ENCODE assay signal across 8 cellular contexts in genomic region chr5:115841382-115842088, GRCh38. TPM values are rescaled to one million over a fixed set of nuclear protein-coding genes. Genes with fewer than 3 reads are reported as not detected.
DNase-seq lines count a peak whose midpoint lies in the region; ATAC-seq and TF ChIP-seq lines count a peak whose summit lies in the region.

TSS of gene AP3S1 (plus strand) at chr5:115841935. CDS start at chr5:115842038, 103 bp downstream.
TSS of gene ATG12 (minus strand) at chr5:115841565. CDS start at chr5:115841552, 13 bp downstream.

- H3K27ac ChIP-seq in AG04450 (ENCODE audit: low read depth, low read length) (peak within 1 kb of the TSS; percentile 89), VCaP (peak within 1 kb of the TSS; percentile 88), iPS-18a (ENCODE audit: low read length) (peak within 1 kb of the TSS; percentile 91)

- H3K9me3 ChIP-seq in AG04450 (ENCODE audit: control insufficient read depth, insufficient read depth, low read length) (no peaks in the 10 kb centered on the region), iPS-18a (ENCODE audit: control insufficient read depth, low read depth, low read length) (no peaks in the 10 kb centered on the region), skeletal muscle satellite cell (replicated peaks; ENCODE audit: low read length) (no peaks in the 10 kb centered on the region)

- in situ Hi-C loops in T47D (cut with HindIII; ENCODE audit: low pct_unique_long_range_greater_than_20kb, low sequenced_read_pairs): no loop called here

- TF ChIP-seq CTCF in AG04450 (IDR thresholded peaks at IDR 0.05; ENCODE audit: low read depth, low read length) (no peak), VCaP (conservative IDR thresholded peaks at IDR 0.05) (no peak)

- peak; percentile 85 for ATAC-seq in GM18907 (IDR thresholded peaks at IDR 0.05; ENCODE audit: unreplicated experiment)
- ATAC-seq in HG03139 (IDR thresholded peaks at IDR 0.05; ENCODE audit: unreplicated experiment): peak; percentile 73

- H3K4me3 ChIP-seq in AG04450 (ENCODE audit: low read depth, low read length): peak within 1 kb of the TSS; percentile 91
- H3K4me3 ChIP-seq in iPS-18a (ENCODE audit: low read length): peak within 1 kb of the TSS; percentile 96
- peak within 1 kb of the TSS; percentile 74 for H3K4me3 ChIP-seq in skeletal muscle satellite cell (ENCODE audit: low read length)

- H3K27me3 ChIP-seq in AG04450 (ENCODE audit: control insufficient read depth, insufficient read depth, low read length) (no peaks in the 10 kb centered on the region), iPS-18a (ENCODE audit: control insufficient read depth, insufficient read depth, low read length) (peaks cover 13% of the 10 kb centered on the region), skeletal muscle satellite cell (ENCODE audit: control insufficient read depth, insufficient read depth, low read length) (no peaks in the 10 kb centered on the region)

- H3K9ac ChIP-seq in iPS-18a (ENCODE audit: low read length) (peak within 1 kb of the TSS; percentile 95), skeletal muscle satellite cell (ENCODE audit: low read depth, low read length) (peak within 1 kb of the TSS; percentile 84)

- DNase-seq in AG04450 (ENCODE audit: low read depth, low spot score) (peak; percentile 66), NCI-H2196 treated with DMSO at 0.1 percent for 48 hours (lab: John Stamatoyannopoulos, UW; ENCODE audit: unreplicated experiment) (peak; percentile 92), T47D (ENCODE audit: low read depth in 1 of 2, low spot score in 1 of 2) (peak; percentile 65 to 94)

- CTCF ChIA-PET in AG04450 (lab: Charles Lee): interaction anchor here (0.8 to 2.0 kb wide), 4 partner anchors 10 to 227 kb away, joined by 4 to 12 read pairs (median 7); no protein-coding TSS in a partner anchor

- POLR2A ChIA-PET in AG04450 (lab: Yijun Ruan, JAX): no interaction called here

- peak within 1 kb of the TSS; percentile 83 for H3K4me2 ChIP-seq in skeletal muscle satellite cell (ENCODE audit: low read length)

- H3K36me3 ChIP-seq in iPS-18a (ENCODE audit: control insufficient read depth, low read depth, low read length) (peaks cover 15% of the 10 kb centered on the region), skeletal muscle satellite cell (ENCODE audit: insufficient read depth, low read length) (peaks cover 11% of the 10 kb centered on the region)

- H3K4me1 ChIP-seq in iPS-18a (ENCODE audit: control insufficient read depth, low read depth, low read length) (peaks cover 7% of the 10 kb centered on the region), skeletal muscle satellite cell (ENCODE audit: control insufficient read depth, insufficient read depth, low read length) (peaks cover 22% of the 10 kb centered on the region)

RNA-seq across cellular contexts. Expression of gene AP3S1, which starts in this region (rescaled TPM):
- polyA plus RNA-seq in AG04450 (2011; rRNA removed): 109 and 171 TPM in 2 replicates
- polyA minus RNA-seq in AG04450 (2011; rRNA and poly(A)+ RNA removed): 13.6 and 33.1 TPM in 2 replicates
- total RNA-seq in skeletal muscle satellite cell (2012; rRNA removed): 174 and 190 TPM in 2 replicates

RNA-seq across cellular contexts. Expression of gene ATG12, which starts in this region (rescaled TPM):
- 112 and 154 TPM in 2 replicates for polyA plus RNA-seq in AG04450 (2011; rRNA removed)
- polyA minus RNA-seq in AG04450 (2011; rRNA and poly(A)+ RNA removed): 23.0 and 52.6 TPM in 2 replicates
- total RNA-seq in skeletal muscle satellite cell (2012; rRNA removed): 42.1 and 51.5 TPM in 2 replicates

Comparison
In these comparisons a context has a peak if more than half of its experiments do, and no peak if none do; other contexts are left out.
1. Peak in every context shown above with its lines: DNase-seq, ATAC-seq, H3K4me3 ChIP-seq and H3K27ac ChIP-seq.